ENCODE assay signal across 9 cellular contexts in the genomic region with DNA sequence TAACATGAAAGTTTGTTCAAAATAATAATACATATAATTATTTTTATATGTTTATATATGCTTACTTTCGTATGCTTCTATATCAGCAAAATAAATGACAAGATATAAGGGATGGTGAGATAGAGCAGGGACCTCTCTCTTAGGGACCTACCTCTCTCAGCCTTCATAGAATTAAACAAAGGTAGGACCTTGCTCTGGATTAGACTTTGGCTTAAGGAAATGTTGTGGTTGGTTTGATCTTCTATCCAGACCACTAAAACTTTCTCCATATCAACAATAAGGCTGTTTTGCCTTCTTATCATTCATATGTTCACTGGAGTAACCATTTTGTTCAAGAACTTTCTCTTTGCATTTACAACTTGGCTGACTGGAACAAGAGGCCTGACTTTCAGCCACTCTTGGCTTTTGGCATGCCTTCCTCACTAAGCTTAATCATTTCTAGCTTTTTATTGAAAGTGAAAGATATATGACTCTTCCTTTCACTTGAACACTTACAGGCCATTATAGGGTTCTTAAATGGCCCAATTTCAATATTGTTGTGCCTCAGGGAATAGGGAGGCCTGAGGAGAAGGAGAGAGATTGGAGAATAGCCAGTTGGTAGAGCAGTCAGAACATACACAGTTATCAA. TPM values are rescaled to one million over a fixed set of nuclear protein-coding genes. Genes with fewer than 3 reads are reported as not detected.
DNase-seq lines count a peak whose midpoint lies in the region; ATAC-seq and TF ChIP-seq lines count a peak whose summit lies in the region.
"Had no signal": no experiment of that assay in that cellular context is flagged by ENCODE, and none has a peak within 500 bp of the region (broad histone marks: within the 10 kb centered on the region; RNA-seq: fewer than 3 reads in every experiment).

No MANE protein-coding gene starts in this region.

- DNase-seq in fibroblast of peridontal ligament (ENCODE audit: extremely low read depth) (peak; percentile 38), NCI-H524 treated with DMSO at 0.1 percent for 48 hours (lab: John Stamatoyannopoulos, UW) (no peak), tibial artery (no peak), posterior vena cava (ENCODE audit: low spot score) (no peak)
- DNase-seq in effector CD4-positive, alpha-beta T cell: no peak
- DNase-seq: foreskin keratinocyte had no signal

- no peak overlapping the region for H3K4me3 ChIP-seq in tibial artery

- H3K4me1 ChIP-seq in tibial artery: peaks cover 0 to 4% (median 0%) of the 10 kb centered on the region in 4 donors

- H3K27me3 ChIP-seq in tibial artery: no peaks in the 10 kb centered on the region
- H3K27me3 ChIP-seq: foreskin keratinocyte had no signal

- intact Hi-C loops in tibial artery (cut with DNase I; ENCODE audit: low total_unique reads): no loop called here
- intact Hi-C loops in posterior vena cava (cut with DNase I): no loop called here

- H3K27ac ChIP-seq in tibial artery: no peak overlapping the region
- H3K27ac ChIP-seq: foreskin keratinocyte had no signal

- ATAC-seq in GM18861 (IDR thresholded peaks at IDR 0.05; ENCODE audit: unreplicated experiment) (peak; percentile 59), GM21367 (IDR thresholded peaks at IDR 0.05; ENCODE audit: unreplicated experiment) (peak; percentile 76), HG03064 (IDR thresholded peaks at IDR 0.05; ENCODE audit: low read depth, unreplicated experiment) (peak; percentile 64)
- ATAC-seq: foreskin keratinocyte had no signal

- peaks cover 0 to 2% (median 0%) of the 10 kb centered on the region in 3 donors for H3K36me3 ChIP-seq in tibial artery

- no peaks in the 10 kb centered on the region for H3K9me3 ChIP-seq in tibial artery

- no peak for TF ChIP-seq CTCF in tibial artery (IDR thresholded peaks at IDR 0.05)

RNA-seq across cellular contexts. Expression of a gene that starts 14.4 kb away (rescaled TPM):
- 10 to 100 TPM in 1 of 2 donors, 1 to 10 TPM in 1; 8.0 to 17.5 TPM for total RNA-seq in posterior vena cava
